In genomic region chr12:70400124-70400523, GRCh38 we compare ENCODE assay signal across 11 cellular contexts.
"Had no signal": no experiment of that assay in that cellular context is flagged by ENCODE, and none has a peak within 500 bp of the region (broad histone marks: within the 10 kb centered on the region; RNA-seq: fewer than 3 reads in every experiment).

No MANE protein-coding gene starts in this region.

- DNase-seq: effector memory CD8-positive, alpha-beta T cell; gastrocnemius medialis; heart right ventricle; left ventricle myocardium inferior; lower lobe of right lung; nucleus accumbens; ovary; right cardiac atrium; small intestine; stimulated activated CD4-positive, alpha-beta T cell treated with anti-CD3 and anti-CD28 coated beads, Interleukin-2, amount 100 ng/mL, for 48 hours; stimulated activated naive CD4-positive, alpha-beta T cell treated with Interleukin-2 at 50 U/mL for 16 hours had no signal
